Comparison of ENCODE assay signal across 8 cellular contexts in the genomic region with DNA sequence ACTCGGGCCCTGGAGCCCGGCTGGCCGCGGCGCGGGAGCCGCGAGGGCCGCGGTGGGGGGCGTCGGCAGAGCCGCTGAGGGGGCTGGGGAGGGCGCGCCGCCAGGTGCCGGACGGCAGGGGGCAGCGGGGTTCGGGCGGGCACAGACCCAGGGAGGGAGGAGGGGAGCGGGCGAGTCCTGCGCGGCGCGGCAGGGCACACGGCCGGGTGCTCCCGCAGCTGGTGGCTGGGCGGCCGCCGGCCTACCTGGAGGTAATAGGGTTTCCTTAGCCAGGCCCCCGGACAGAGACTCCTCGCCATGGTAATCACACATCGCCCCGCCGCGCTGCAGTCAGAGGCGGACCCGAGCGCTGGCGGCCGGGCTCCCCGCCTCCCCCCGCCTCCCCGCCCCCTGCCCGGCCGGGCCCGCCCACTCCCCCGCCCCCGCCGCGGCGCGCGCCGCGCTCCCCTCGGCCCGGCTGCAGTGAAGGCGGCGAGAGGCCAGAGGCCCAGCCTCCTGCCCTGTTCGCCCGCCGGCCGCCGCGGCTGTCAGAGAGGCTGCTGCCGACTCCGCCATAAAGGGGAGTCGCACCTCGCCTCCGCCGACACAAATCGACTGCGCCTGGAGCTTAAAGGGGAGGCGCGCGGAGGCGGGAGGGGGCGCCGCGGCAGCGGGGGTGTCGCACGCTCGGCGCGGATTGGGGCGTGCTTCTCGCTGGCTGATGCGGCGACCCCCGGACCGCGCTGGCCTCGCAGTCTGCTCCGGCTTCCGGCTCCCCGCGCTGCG. TPM values are rescaled to one million over a fixed set of nuclear protein-coding genes. Genes with fewer than 3 reads are reported as not detected.
DNase-seq lines count a peak whose midpoint lies in the region; ATAC-seq and TF ChIP-seq lines count a peak whose summit lies in the region.

A gene (minus strand): TSS at position 332 of the 765 bp plus-strand sequence. CDS start 33 bp downstream, at position 299.

- H3K9me3 ChIP-seq in AG04450 (ENCODE audit: control insufficient read depth, insufficient read depth, low read length): no peaks in the 10 kb centered on the region; the same call in 1 of the 2 replicates
- no peaks in the 10 kb centered on the region for H3K9me3 ChIP-seq in lung (ENCODE audit: control insufficient read depth in 2 of 2, insufficient read depth in 1 of 2, low read length in 1 of 2)

- H3K4me1 ChIP-seq in lung (ENCODE audit: control insufficient read depth in 2 of 2, insufficient read depth in 2 of 2, low read length in 2 of 2): peaks cover 0 to 6% of the 10 kb centered on the region in 2 donors

- POLR2A ChIA-PET in AG04450 (lab: Yijun Ruan, JAX): interaction anchor here (0.9 to 3.0 kb wide), 5 partner anchors 11 to 384 kb away, joined by 3 to 12 read pairs (median 5); a partner anchor contains a TSS

- peaks cover 7% of the 10 kb centered on the region for H3K27me3 ChIP-seq in AG04450 (ENCODE audit: control insufficient read depth, insufficient read depth, low read length)
- no peaks in the 10 kb centered on the region for H3K27me3 ChIP-seq in dorsolateral prefrontal cortex
- no peaks in the 10 kb centered on the region for H3K27me3 ChIP-seq in lung (ENCODE audit: control insufficient read depth, insufficient read depth)

- CTCF ChIA-PET in AG04450 (lab: Charles Lee): interaction anchor here (1.1 to 8.5 kb wide), 6 partner anchors 32 to 143 kb away, joined by 3 to 72 read pairs (median 4); no protein-coding TSS in a partner anchor

- no peaks in the 10 kb centered on the region for H3K36me3 ChIP-seq in lung (ENCODE audit: control insufficient read depth in 2 of 2, insufficient read depth in 2 of 2, low read length in 2 of 2)

- 0 to 1% methylated on average over 38 to 103 of the region's 103 CpGs for WGBS in lung, 2 donors

- peak within 1 kb of the TSS; percentile 80 for H3K4me3 ChIP-seq in AG04450 (ENCODE audit: low read depth, low read length)
- H3K4me3 ChIP-seq in dorsolateral prefrontal cortex: peak within 1 kb of the TSS; percentile 64 to 98 (median 88)
- peak within 1 kb of the TSS; percentile 78 for H3K4me3 ChIP-seq in lung

- ATAC-seq in GM18867 (IDR thresholded peaks at IDR 0.05; ENCODE audit: unreplicated experiment) (peak; percentile 42), HG03103 (IDR thresholded peaks at IDR 0.05; ENCODE audit: low read depth, unreplicated experiment) (peak; percentile 36), lung (ENCODE audit: insufficient read depth, low FRiP score) (peak; percentile 79)

- TF ChIP-seq CTCF in AG04450 (IDR thresholded peaks at IDR 0.05; ENCODE audit: low read depth, low read length) (no peak), dorsolateral prefrontal cortex (IDR thresholded peaks at IDR 0.05 in 54 of 56, conservative IDR thresholded peaks at IDR 0.05 in 2 of 56; ENCODE audit: low read depth in 1 of 56, partially characterized antibody in 56 of 56) (peak in 33 of 56 donors; percentile 2 to 64 (median 32)), lung (IDR thresholded peaks at IDR 0.05; ENCODE audit: control extremely low read depth, extremely low read depth) (no peak)

- intact Hi-C loops in dorsolateral prefrontal cortex (cut with DNase I): loop anchor here (2.0 to 5.0 kb wide), 3 partner anchors 31 to 84 kb away; no protein-coding TSS in a partner anchor

- H3K27ac ChIP-seq in AG04450 (ENCODE audit: low read depth, low read length): peak within 1 kb of the TSS; percentile 75
- peak within 1 kb of the TSS; percentile 91 to 99 (median 98) for H3K27ac ChIP-seq in dorsolateral prefrontal cortex
- H3K27ac ChIP-seq in lung (ENCODE audit: low read depth in 1 of 2, low read length in 1 of 2): peak within 1 kb of the TSS; percentile 92 to 95

- no peak for DNase-seq in AG04450 (ENCODE audit: low read depth, low spot score)
- DNase-seq in NCI-H510A treated with DMSO at 0.1 percent for 48 hours (lab: John Stamatoyannopoulos, UW): peak; percentile 96
- peak; percentile 64 to 69 for DNase-seq in activated CD4-positive, alpha-beta T cell treated with anti-CD3 and anti-CD28 coated beads, Interleukin-2, amount 50 U/mL, for 4 hours
- peak; percentile 57 to 83 (median 74) for DNase-seq in dorsolateral prefrontal cortex
- DNase-seq in lung (ENCODE audit: low spot score): peak; percentile 71
- peak; percentile 54 to 60 (median 58) for DNase-seq in stimulated activated CD4-positive, alpha-beta T cell treated with anti-CD3 and anti-CD28 coated beads, TNF-alpha, amount 100 ng/mL, for 4 hours (ENCODE audit: low read depth in 3 of 3)

RNA-seq across cellular contexts. Expression of the gene that starts here (rescaled TPM):
- polyA plus RNA-seq in AG04450 (2011; rRNA removed) (35.9 and 50.8 TPM in 2 replicates), lung (1 to 10 TPM; 2.3 TPM)
- 9.5 and 19.9 TPM in 2 replicates for polyA minus RNA-seq in AG04450 (2011; rRNA and poly(A)+ RNA removed)
- total RNA-seq in dorsolateral prefrontal cortex (10 to 100 TPM; 19.2 to 62.8 (median 43.8) TPM), lung (1 to 10 TPM; 5.9 to 8.0 TPM)

Comparison
In these comparisons a context has a peak if more than half of its experiments do, and no peak if none do; other contexts are left out.
1. RNA of the gene that starts here (polyA plus RNA-seq): 35.9 to 50.8 TPM in AG04450; 2.3 TPM in lung; every median in the first group is over 10 times any median in the second.
2. CTCF ChIP-seq: peak in dorsolateral prefrontal cortex (33 of 56); none in AG04450 (single experiment) and lung (single experiment).
3. Peak in every context shown above with its lines, with median percentiles within 50 percentile points of each other: H3K27ac ChIP-seq, H3K4me3 ChIP-seq and ATAC-seq.